Comparison of ENCODE assay signal across 9 cellular contexts in genomic region chr12:113049976-113050742, GRCh38. TPM values are rescaled to one million over a fixed set of nuclear protein-coding genes. Genes with fewer than 3 reads are reported as not detected.
DNase-seq lines count a peak whose midpoint lies in the region; ATAC-seq and TF ChIP-seq lines count a peak whose summit lies in the region.
"Had no signal": no experiment of that assay in that cellular context is flagged by ENCODE, and none has a peak within 500 bp of the region (broad histone marks: within the 10 kb centered on the region; RNA-seq: fewer than 3 reads in every experiment).

No MANE protein-coding gene starts in this region.

- H2BK15ac ChIP-seq in mesendoderm (replicated peaks; ENCODE audit: low read depth): no peak overlapping the region

- no peak overlapping the region for H3K56ac ChIP-seq in mesendoderm (ENCODE audit: low read length)

- H3K4me1 ChIP-seq in mesendoderm (ENCODE audit: control insufficient read depth, low read depth, low read length): no peaks in the 10 kb centered on the region

- no peak overlapping the region for H4K5ac ChIP-seq in mesendoderm (ENCODE audit: low read length)

- no peak overlapping the region for H3K18ac ChIP-seq in mesendoderm (ENCODE audit: low read length)

- DNase-seq in GM06990 (ENCODE audit: extremely low read depth, insufficient read length): no peak
- DNase-seq in UCSD-AML1 (lab: John Stamatoyannopoulos, UW; ENCODE audit: unreplicated experiment): peak; percentile 52
- DNase-seq in mesendoderm: peak; percentile 75
- DNase-seq in activated CD4-positive, alpha-beta T cell treated with anti-CD3 and anti-CD28 coated beads, Interleukin-2, amount 50 U/mL, for 48 hours: no peak
- DNase-seq in NCI-H187 (lab: John Stamatoyannopoulos, UW): no peak
- DNase-seq in activated T-cell treated with anti-CD3 and anti-CD28 coated beads, Interleukin-2, amount 50 U/mL, for 48 hours: no peak
- DNase-seq: stimulated activated naive CD4-positive, alpha-beta T cell had no signal

- no peak overlapping the region for H3K4me2 ChIP-seq in mesendoderm (ENCODE audit: low read length)

- no peak overlapping the region for H2BK120ac ChIP-seq in mesendoderm (ENCODE audit: low read depth, low read length)

- H3K36me3 ChIP-seq in GM06990 (ENCODE audit: control insufficient read depth, insufficient read depth, low read length) (no peaks in the 10 kb centered on the region), mesendoderm (ENCODE audit: control insufficient read depth, insufficient read depth, low read length) (no peaks in the 10 kb centered on the region)

- H4K8ac ChIP-seq in mesendoderm (ENCODE audit: low read depth, low read length): no peak overlapping the region

- no peak overlapping the region for H2BK5ac ChIP-seq in mesendoderm (ENCODE audit: low read length)

- H3K23ac ChIP-seq in mesendoderm (ENCODE audit: low read length): no peak overlapping the region

- TF ChIP-seq CTCF in GM06990 (IDR thresholded peaks at IDR 0.05; ENCODE audit: insufficient read depth, low read length, poor library complexity, severe bottlenecking) (peak; percentile 78), LNCAP (IDR thresholded peaks at IDR 0.05) (peak; percentile 40)

- H3K79me1 ChIP-seq in mesendoderm (ENCODE audit: low read length): no peaks in the 10 kb centered on the region

- H3K27me3 ChIP-seq in GM06990 (replicated peaks; ENCODE audit: control insufficient read depth, insufficient read depth, low read length): no peaks in the 10 kb centered on the region; the same call in 1 of the 2 replicates
- H3K27me3 ChIP-seq in mesendoderm (ENCODE audit: insufficient read depth, low read length, poor library complexity): no peaks in the 10 kb centered on the region

- H2AK5ac ChIP-seq in mesendoderm (ENCODE audit: low read length): no peak overlapping the region

- H3K4me3 ChIP-seq in GM06990 (replicated peaks; ENCODE audit: low read depth, low read length): no peak overlapping the region
- H3K4me3 ChIP-seq in mesendoderm (ENCODE audit: low read length): no peak overlapping the region

- no peak for ATAC-seq in HG02588 (IDR thresholded peaks at IDR 0.05; ENCODE audit: unreplicated experiment)

- H3K79me2 ChIP-seq in mesendoderm (ENCODE audit: control insufficient read depth, insufficient read depth, low read length): no peaks in the 10 kb centered on the region

- H3K4ac ChIP-seq in mesendoderm (ENCODE audit: low read depth, low read length): no peak overlapping the region

- H3K9ac ChIP-seq in mesendoderm (ENCODE audit: low read length): no peak overlapping the region

- WGBS in mesendoderm (ENCODE audit: extremely low coverage, insufficient coverage, low lambda C conversion rate): no CpG with 5 or more reads among the region's 11 CpGs

- H3K27ac ChIP-seq in mesendoderm (ENCODE audit: low read depth, low read length): no peak overlapping the region

RNA-seq across cellular contexts. Expression of gene DTX1, which starts 6.4 kb away (rescaled TPM):
- 1.9 TPM for polyA plus RNA-seq in mesendoderm (2013, experiment 1 of 2)
- polyA plus RNA-seq in mesendoderm (2013, experiment 2 of 2): 1.7 TPM

Comparison
In these comparisons a context has a peak if more than half of its experiments do, and no peak if none do; other contexts are left out.
1. DNase-seq: peak in UCSD-AML1 (single experiment) and mesendoderm (single experiment); none in GM06990 (single experiment), activated CD4-positive, alpha-beta T cell treated with anti-CD3 and anti-CD28 coated beads, Interleukin-2, amount 50 U/mL, for 48 hours (0 of 2), NCI-H187 (0 of 2) and activated T-cell treated with anti-CD3 and anti-CD28 coated beads, Interleukin-2, amount 50 U/mL, for 48 hours (0 of 2).